ENCODE assay signal across 8 cellular contexts in the genomic region with DNA sequence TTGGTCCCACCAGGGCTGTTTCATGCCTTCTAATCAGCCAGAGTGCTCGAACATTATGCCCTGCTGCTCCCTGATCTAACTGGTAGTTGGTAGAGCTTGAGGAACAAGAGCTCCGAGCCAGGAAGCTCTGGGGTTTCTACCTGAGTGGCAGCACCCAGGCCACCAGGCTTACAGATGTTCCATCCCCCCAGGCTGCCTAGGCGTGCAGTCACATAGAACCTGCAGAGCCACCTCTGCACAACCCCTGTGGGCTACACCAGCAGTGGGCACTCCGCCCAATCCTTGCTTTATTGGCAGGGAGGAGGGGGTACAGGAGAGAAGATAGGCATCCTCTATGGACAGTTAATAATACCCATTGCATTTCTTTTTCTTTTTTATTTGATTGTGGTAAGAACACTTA. TPM values are rescaled to one million over a fixed set of nuclear protein-coding genes. Genes with fewer than 3 reads are reported as not detected.
DNase-seq lines count a peak whose midpoint lies in the region; ATAC-seq, FAIRE-seq and TF ChIP-seq lines count a peak whose summit lies in the region.

No MANE protein-coding gene starts in this region.

- H3K79me2 ChIP-seq in endothelial cell of umbilical vein (ENCODE audit: control insufficient read depth, insufficient read depth, low read length), result no peaks in the 10 kb centered on the region

- TF ChIP-seq POLR2A in endothelial cell of umbilical vein (IDR thresholded peaks at IDR 0.05; ENCODE audit: low read depth, low read length), result no peak

- no peak for FAIRE-seq in endothelial cell of umbilical vein (lab: Jason Lieb, UNC)

- peaks cover 27% of the 10 kb centered on the region for H3K4me1 ChIP-seq in endothelial cell of umbilical vein (ENCODE audit: control insufficient read depth, extremely low read depth, insufficient read depth, low read length)
- peaks cover 60 to 62% of the 10 kb centered on the region in 2 donors for H3K4me1 ChIP-seq in thoracic aorta (ENCODE audit: control insufficient read depth in 1 of 2, low read depth in 2 of 2)

- peaks cover 32% of the 10 kb centered on the region for H3K36me3 Mint-ChIP-seq in activated CD4-positive, alpha-beta T cell treated with anti-CD3 and anti-CD28 coated beads for 36 hours (ENCODE audit: low read depth)

- no TSS peak for BruUV-seq in endothelial cell of umbilical vein (replicated peaks; lab: Mats Ljungman, UMichigan)

- H3K9me3 ChIP-seq in endothelial cell of umbilical vein (replicated peaks; ENCODE audit: control insufficient read depth, insufficient read depth, low read length) (no peaks in the 10 kb centered on the region), thoracic aorta (no peaks in the 10 kb centered on the region)

- H3K27me3 ChIP-seq in endothelial cell of umbilical vein (ENCODE audit: control insufficient read depth in 2 of 2, insufficient read depth in 2 of 2, low read length in 2 of 2), result no peaks in the 10 kb centered on the region
- H3K27me3 ChIP-seq in thoracic aorta (replicated peaks; ENCODE audit: insufficient read depth), result no peaks in the 10 kb centered on the region

- ATAC-seq in activated CD4-positive, alpha-beta T cell treated with anti-CD3 and anti-CD28 coated beads for 36 hours, result peak; percentile 30
- ATAC-seq in HG03354 (IDR thresholded peaks at IDR 0.05; ENCODE audit: poor library complexity, severe bottlenecking, unreplicated experiment) (peak; percentile 57), thoracic aorta (ENCODE audit: insufficient number of reproducible peaks, low FRiP score, low read depth) (no peak)

- H3K9ac ChIP-seq in endothelial cell of umbilical vein (replicated peaks; ENCODE audit: extremely low read depth, insufficient read depth, low read length), result no peak overlapping the region

- no peaks in the 10 kb centered on the region for H3K27me3 Mint-ChIP-seq in activated CD4-positive, alpha-beta T cell treated with anti-CD3 and anti-CD28 coated beads for 36 hours

- H3K36me3 ChIP-seq in endothelial cell of umbilical vein (ENCODE audit: control insufficient read depth in 2 of 2, extremely low read depth in 1 of 2, insufficient read depth in 2 of 2, low read length in 2 of 2), result peaks cover 3 to 10% of the 10 kb centered on the region in 2 experiments
- peaks cover 33% of the 10 kb centered on the region for H3K36me3 ChIP-seq in thoracic aorta

- H3K27ac ChIP-seq in endothelial cell of umbilical vein (ENCODE audit: insufficient read depth, low read depth, low read length) (no peak overlapping the region), thoracic aorta (peak overlapping the region; percentile 77 to 91)

- no peak overlapping the region for H3K27ac Mint-ChIP-seq in activated CD4-positive, alpha-beta T cell treated with anti-CD3 and anti-CD28 coated beads for 36 hours

- H4K20me1 ChIP-seq in endothelial cell of umbilical vein (replicated peaks; ENCODE audit: control insufficient read depth, extremely low read depth, insufficient read depth, low read length), result no peaks in the 10 kb centered on the region

- intact Hi-C loops in activated CD4-positive, alpha-beta T cell treated with anti-CD3 and anti-CD28 coated beads for 36 hours (cut with DNase I, micrococcal nuclease), result loop anchor here in 1 of 2 experiments (5.0 kb wide), 1 partner anchor 76 kb away; no protein-coding TSS in a partner anchor
- intact Hi-C loops in endothelial cell of umbilical vein (cut with micrococcal nuclease), result loop anchor here (2.0 kb wide), 1 partner anchor 23 kb away; no protein-coding TSS in a partner anchor

- H3K4me3 ChIP-seq in endothelial cell of umbilical vein (replicated peaks in 1 of 3; ENCODE audit: insufficient read depth in 1 of 3, low read depth in 1 of 3, low read length in 3 of 3) (no peak overlapping the region), thoracic aorta (peak overlapping the region; percentile 42)

- peaks cover 22% of the 10 kb centered on the region for H3K4me1 Mint-ChIP-seq in activated CD4-positive, alpha-beta T cell treated with anti-CD3 and anti-CD28 coated beads for 36 hours

- H3K4me2 ChIP-seq in endothelial cell of umbilical vein (ENCODE audit: insufficient read depth, low read length), result peak overlapping the region; percentile 59

- CTCF ChIA-PET in activated CD4-positive, alpha-beta T cell treated with anti-CD3 and anti-CD28 coated beads for 36 hours (lab: Charles Lee), result interaction anchor here (1.3 kb wide), 1 partner anchor 58 kb away, joined by 3 read pairs; no protein-coding TSS in a partner anchor
- CTCF ChIA-PET in endothelial cell of umbilical vein (lab: Charles Lee), result interaction anchor here (1.0 to 1.1 kb wide), 3 partner anchors 10 to 135 kb away, joined by 3 to 4 read pairs (median 3); no protein-coding TSS in a partner anchor

- dilution Hi-C loops in endothelial cell of umbilical vein (cut with MboI; ENCODE audit: extremely low pct_ligation_motif_present, low sequenced_read_pairs), result no loop called here

- H3K4me3 Mint-ChIP-seq in activated CD4-positive, alpha-beta T cell treated with anti-CD3 and anti-CD28 coated beads for 36 hours, result no peak overlapping the region

- no peak overlapping the region for H2AFZ ChIP-seq in endothelial cell of umbilical vein (ENCODE audit: low read depth, low read length)

- no peaks in the 10 kb centered on the region for H3K9me3 Mint-ChIP-seq in activated CD4-positive, alpha-beta T cell treated with anti-CD3 and anti-CD28 coated beads for 36 hours (ENCODE audit: low read depth)

- POLR2A ChIA-PET in activated CD4-positive, alpha-beta T cell treated with anti-CD3 and anti-CD28 coated beads for 36 hours (lab: Charles Lee), result no interaction called here
- POLR2A ChIA-PET in endothelial cell of umbilical vein (lab: Charles Lee), result interaction anchor here (1.2 kb wide), 1 partner anchor 22 kb away, joined by 3 read pairs; the partner anchor contains the start of gene MAP3K8

- TF ChIP-seq CTCF in endothelial cell of umbilical vein (IDR thresholded peaks at IDR 0.05; ENCODE audit: extremely low read depth in 1 of 2, insufficient read depth in 1 of 2, low read depth in 1 of 2, low read length in 2 of 2) (no peak), thoracic aorta (IDR thresholded peaks at IDR 0.05) (no peak)

- peak; percentile 15 for DNase-seq in activated CD4-positive, alpha-beta T cell treated with anti-CD3 and anti-CD28 coated beads for 36 hours
- no peak for DNase-seq in activated CD4-positive, alpha-beta T cell treated with anti-CD3 and anti-CD28 coated beads, Interleukin-2, amount 50 U/mL, for 48 hours
- DNase-seq in endothelial cell of umbilical vein (ENCODE audit: low read depth, low spot score), result no peak
- DNase-seq in thoracic aorta (ENCODE audit: low spot score), result no peak
- DNase-seq in NCI-H187 (lab: John Stamatoyannopoulos, UW), result no peak
- DNase-seq in DMS153 treated with DMSO at 0.1 percent for 48 hours (lab: John Stamatoyannopoulos, UW; ENCODE audit: unreplicated experiment), result no peak
- no peak for DNase-seq in stimulated activated CD4-positive, alpha-beta T cell treated with anti-CD3 and anti-CD28 coated beads, Interleukin-12 subunit alpha, Interleukin-12 subunit beta, amount 100 ng/mL, for 4 hours

- H3K9me1 ChIP-seq in endothelial cell of umbilical vein (replicated peaks; ENCODE audit: control insufficient read depth, extremely low read depth, insufficient read depth, low read length), result no peaks in the 10 kb centered on the region

TF ChIP-seq in endothelial cell of umbilical vein, 7 proteins besides CTCF, POLR2A, EP300 and RAD21:
- TF ChIP-seq JUN (IDR thresholded peaks at IDR 0.05; ENCODE audit: borderline replicate concordance, insufficient read depth, insufficient read length, low read depth), result no peak
- TF ChIP-seq GATA2 (IDR thresholded peaks at IDR 0.05; ENCODE audit: insufficient read depth, insufficient read length, low read depth, low read length), result no peak
- TF ChIP-seq EZH2 (IDR thresholded peaks at IDR 0.05; ENCODE audit: borderline replicate concordance, low read depth, low read length, severe bottlenecking), result no peak
- no peak for TF ChIP-seq POLR2AphosphoS5 (IDR thresholded peaks at IDR 0.05; ENCODE audit: insufficient read depth, low read depth, low read length)
- no peak for TF ChIP-seq FOS (IDR thresholded peaks at IDR 0.05; ENCODE audit: borderline replicate concordance, insufficient read depth, low read length)
- TF ChIP-seq, protein P1, sequence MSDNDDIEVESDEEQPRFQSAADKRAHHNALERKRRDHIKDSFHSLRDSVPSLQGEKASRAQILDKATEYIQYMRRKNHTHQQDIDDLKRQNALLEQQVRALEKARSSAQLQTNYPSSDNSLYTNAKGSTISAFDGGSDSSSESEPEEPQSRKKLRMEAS (IDR thresholded peaks at IDR 0.05; ENCODE audit: insufficient read depth, insufficient read length), result no peak
- TF ChIP-seq MYC (IDR thresholded peaks at IDR 0.05; ENCODE audit: low read depth, low read length), result no peak

RNA-seq across cellular contexts. Expression of gene MAP3K8, which starts 21.8 kb away (rescaled TPM):
- total RNA-seq in activated CD4-positive, alpha-beta T cell treated with anti-CD3 and anti-CD28 coated beads for 36 hours, result 10 to 100 TPM; 19.9 to 22.9 TPM
- total RNA-seq in endothelial cell of umbilical vein (8.1 and 10.6 TPM in 2 replicates), thoracic aorta (10 to 100 TPM; 63.4 to 64.3 TPM)
- polyA plus RNA-seq in endothelial cell of umbilical vein, result 4.2 and 5.2 TPM in 2 replicates
- 4.4 and 5.3 TPM in 2 replicates for polyA plus RNA-seq in endothelial cell of umbilical vein (2011; cell fraction: cytosol; rRNA removed)
- polyA plus RNA-seq in endothelial cell of umbilical vein (2011; cell fraction: nucleus; rRNA removed), result 16.4 and 18.8 TPM in 2 replicates
- polyA plus RNA-seq in endothelial cell of umbilical vein (2012), result 5.4 and 6.8 TPM in 2 replicates
- 2.9 and 6.6 TPM in 2 replicates for polyA minus RNA-seq in endothelial cell of umbilical vein
- polyA minus RNA-seq in endothelial cell of umbilical vein (2011; cell fraction: cytosol; rRNA and poly(A)+ RNA removed), result 7.8 TPM
- polyA minus RNA-seq in endothelial cell of umbilical vein (2011; cell fraction: nucleus; rRNA and poly(A)+ RNA removed), result 13.4 and 15.1 TPM in 2 replicates
